ENCODE assay signal across 1 cellular context in the genomic region with DNA sequence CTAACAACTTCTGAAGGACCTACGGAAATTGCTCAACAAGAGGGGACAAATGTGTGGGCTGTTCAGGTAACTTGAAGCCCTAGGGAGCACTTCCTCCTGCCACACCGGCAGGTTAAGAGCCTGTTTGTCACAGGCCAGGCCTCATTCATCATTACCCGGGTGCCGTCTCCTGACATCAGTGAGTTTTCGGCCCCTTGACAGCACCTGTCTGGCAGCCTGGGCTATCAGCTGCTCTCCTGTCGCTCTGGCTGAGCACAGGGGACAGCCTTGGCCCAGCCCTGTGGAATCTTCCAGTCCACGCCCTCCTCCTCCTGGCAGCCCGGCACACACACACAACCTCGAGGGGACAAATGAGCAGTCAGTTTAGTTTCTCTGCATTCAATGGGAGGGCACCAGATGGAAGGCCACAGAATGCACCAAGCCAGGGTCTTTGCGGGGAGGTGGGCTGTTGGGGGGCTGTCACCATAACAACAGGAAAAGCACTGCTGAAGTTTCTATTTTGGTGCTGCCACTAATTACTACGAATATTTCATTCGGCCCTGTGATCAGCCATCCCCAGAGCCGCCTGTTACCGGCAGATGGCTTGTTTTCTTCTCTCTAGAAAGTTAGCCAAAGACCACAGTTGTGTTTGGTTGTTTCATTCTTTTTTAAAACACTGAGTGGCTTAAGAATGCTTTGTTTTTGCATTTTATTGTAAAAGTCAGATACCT.
TF ChIP-seq lines count a peak whose summit lies in the region.

No MANE protein-coding gene starts in this region.

TF ChIP-seq in IMR-90, 13 proteins besides CTCF, POLR2A, EP300 and RAD21 (continued from another document):
- TF ChIP-seq NFE2L2 (IDR thresholded peaks at IDR 0.05; ENCODE audit: low read depth, low read length) (no peak), CEBPB (IDR thresholded peaks at IDR 0.05; ENCODE audit: low read depth, low read length) (no peak), SMC3 (IDR thresholded peaks at IDR 0.05; ENCODE audit: low read depth, low read length) (no peak)
- TF ChIP-seq, protein P1, sequence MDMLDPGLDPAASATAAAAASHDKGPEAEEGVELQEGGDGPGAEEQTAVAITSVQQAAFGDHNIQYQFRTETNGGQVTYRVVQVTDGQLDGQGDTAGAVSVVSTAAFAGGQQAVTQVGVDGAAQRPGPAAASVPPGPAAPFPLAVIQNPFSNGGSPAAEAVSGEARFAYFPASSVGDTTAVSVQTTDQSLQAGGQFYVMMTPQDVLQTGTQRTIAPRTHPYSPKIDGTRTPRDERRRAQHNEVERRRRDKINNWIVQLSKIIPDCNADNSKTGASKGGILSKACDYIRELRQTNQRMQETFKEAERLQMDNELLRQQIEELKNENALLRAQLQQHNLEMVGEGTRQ (IDR thresholded peaks at IDR 0.05; ENCODE audit: low read depth, low read length): no peak
